Comparison of ENCODE assay signal across 8 cellular contexts in the genomic region with DNA sequence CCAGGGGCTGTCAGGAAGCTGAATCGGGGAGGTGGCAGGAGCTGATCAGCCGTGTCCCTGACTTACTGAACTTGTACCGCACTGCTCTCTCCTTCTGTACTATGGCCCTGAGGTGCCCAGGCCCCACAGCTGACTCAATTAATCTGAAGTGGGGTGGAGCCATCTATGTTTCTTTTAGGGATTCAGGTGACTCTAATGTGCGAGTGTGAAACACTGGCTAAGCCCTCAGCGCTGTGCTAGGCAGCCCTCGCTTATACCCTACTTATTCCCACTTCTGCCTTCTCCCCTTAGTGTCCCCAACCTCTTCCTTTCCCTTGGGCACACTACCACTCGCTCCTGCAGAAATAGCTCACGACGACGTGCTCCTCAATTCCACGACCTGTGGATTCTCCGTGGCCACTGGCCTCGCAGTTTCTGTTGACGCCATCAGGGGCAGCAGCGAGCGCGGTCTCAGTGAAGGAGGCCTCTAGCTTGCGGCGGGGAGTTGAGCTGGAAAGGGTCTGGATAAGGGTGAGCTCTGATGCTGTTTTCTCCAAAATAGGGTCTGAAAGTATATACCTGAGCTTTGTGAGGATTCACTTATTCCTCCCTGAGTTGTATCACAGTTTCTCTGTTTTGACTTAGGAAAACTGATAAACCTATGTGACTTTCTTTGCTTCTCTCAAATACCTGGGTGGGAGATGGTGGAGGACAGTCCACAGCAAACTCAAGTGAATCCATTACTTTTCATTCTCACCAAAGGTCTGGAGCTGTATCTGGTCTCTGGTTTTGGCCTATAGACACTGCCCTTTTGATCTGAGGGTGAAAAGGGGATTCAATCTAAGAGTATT.
DNase-seq lines count a peak whose midpoint lies in the region; ATAC-seq, FAIRE-seq and TF ChIP-seq lines count a peak whose summit lies in the region.

No MANE protein-coding gene starts in this region.

- no TSS peak for BruUV-seq in IMR-90 (replicated peaks; lab: Mats Ljungman, UMichigan)

- H2AK9ac ChIP-seq in IMR-90 (replicated peaks; ENCODE audit: low read depth, low read length, poor library complexity) = peak overlapping the region; percentile 62

- H3K9me3 ChIP-seq in IMR-90 (ENCODE audit: control insufficient read depth, insufficient read depth, low read length) = no peaks in the 10 kb centered on the region

- WGBS in IMR-90 (ENCODE audit: extremely low coverage in 2 of 2, insufficient read length in 1 of 2), 2 experiments = 16% methylated on average over 6 of the region's 19 CpGs; no CpG with 5 or more reads in 1 of the 2 experiments

- H4K8ac ChIP-seq in IMR-90 (ENCODE audit: low read depth in 2 of 2, low read length in 2 of 2) = no peak overlapping the region

- H3K4me2 ChIP-seq in IMR-90 (ENCODE audit: low read depth, low read length) = 0 out of 2 replicates have a peak overlapping the region, but pooled peaks have one; percentile 34

- peak; percentile 32; the same call in 1 of the 2 replicates for TF ChIP-seq RAD21 in IMR-90 (IDR thresholded peaks at IDR 0.05; ENCODE audit: low read length)

- H2AK5ac ChIP-seq in IMR-90 (ENCODE audit: low read depth, low read length) = no peak overlapping the region; the same call in 1 of the 2 replicates

- H2AFZ ChIP-seq in IMR-90 (replicated peaks; ENCODE audit: low read length, poor library complexity) = peak overlapping the region; percentile 77

- no peak for FAIRE-seq in D721Med (lab: Jason Lieb, UNC)

- H3K27me3 ChIP-seq in IMR-90 (ENCODE audit: control insufficient read depth, insufficient read depth, low read length) = peaks cover under 1% of the 10 kb centered on the region

- no peak for TF ChIP-seq POLR2A in IMR-90 (IDR thresholded peaks at IDR 0.05; ENCODE audit: low read depth, low read length)

- intact Hi-C loops in IMR-90 (cut with micrococcal nuclease) = no loop called here
- intact Hi-C loops in posterior vena cava (cut with DNase I) = loop anchor here in 1 of 2 donors (1.0 kb wide), 1 partner anchor 14 kb away; no protein-coding TSS in a partner anchor

- H3K4ac ChIP-seq in IMR-90 (ENCODE audit: low read depth, low read length) = no peak overlapping the region

- H3K4me1 ChIP-seq in IMR-90 (ENCODE audit: control insufficient read depth, insufficient read depth, low read length) = no peaks in the 10 kb centered on the region

- H2BK20ac ChIP-seq in IMR-90 (ENCODE audit: low read depth, low read length) = no peak overlapping the region

- dilution Hi-C loops in IMR-90 (cut with HindIII; ENCODE audit: low sequenced_read_pairs, unreplicated experiment) = no loop called here

- H3K4me3 ChIP-seq in IMR-90 (ENCODE audit: insufficient read depth, low read depth, low read length) = no peak overlapping the region
- H3K4me3 ChIP-seq in foreskin fibroblast (ENCODE audit: low read depth in 1 of 2, low read length in 2 of 2) = no peak overlapping the region

- POLR2A ChIA-PET in IMR-90 (lab: Charles Lee; ENCODE audit: unreplicated experiment) = no interaction called here

- H4K5ac ChIP-seq in IMR-90 (ENCODE audit: low read depth, low read length) = no peak overlapping the region

- H2BK15ac ChIP-seq in IMR-90 (ENCODE audit: low read depth, low read length) = no peak overlapping the region

- no peak overlapping the region for H3K27ac ChIP-seq in IMR-90 (ENCODE audit: insufficient read depth, low read length)

- no peak overlapping the region for H3K18ac ChIP-seq in IMR-90 (ENCODE audit: low read depth, low read length)

- H3K9me1 ChIP-seq in IMR-90 (ENCODE audit: insufficient read depth, low read length) = peaks cover 3% of the 10 kb centered on the region; the same call in 1 of the 2 replicates

- H4K20me1 ChIP-seq in IMR-90 (ENCODE audit: insufficient read depth, low read length) = no peaks in the 10 kb centered on the region

- H4K91ac ChIP-seq in IMR-90 (ENCODE audit: insufficient read depth, low read depth, low read length) = no peak overlapping the region

- H3K23ac ChIP-seq in IMR-90 (ENCODE audit: low read depth, low read length) = no peak overlapping the region

- DNase-seq in D721Med (ENCODE audit: insufficient read length, low spot score) (no peak), IMR-90 (peak; percentile 3), activated T-cell treated with anti-CD3 and anti-CD28 coated beads for 1 hour (ENCODE audit: low read depth) (peak; percentile 33), foreskin fibroblast (peak in 1 of 2 donors; percentile 19), posterior vena cava (ENCODE audit: low spot score) (peak; percentile 85), ureter (ENCODE audit: low spot score) (no peak), COR-L47 (lab: John Stamatoyannopoulos, UW) (no peak)

- peak; percentile 66; the same call in 1 of the 2 replicates for ATAC-seq in IMR-90 (ENCODE audit: low read depth)
- ATAC-seq in GM21786 (IDR thresholded peaks at IDR 0.05; ENCODE audit: unreplicated experiment) = no peak

- H3K9ac ChIP-seq in IMR-90 (ENCODE audit: low read depth, low read length) = no peak overlapping the region

- H2BK120ac ChIP-seq in IMR-90 (ENCODE audit: low read depth, low read length) = no peak overlapping the region

- CTCF ChIA-PET in IMR-90 (lab: Yijun Ruan, JAX) = interaction anchor here (0.7 to 1.8 kb wide), 6 partner anchors 9 to 187 kb away, joined by 3 to 4 read pairs (median 3); no protein-coding TSS in a partner anchor

- H3K79me1 ChIP-seq in IMR-90 (ENCODE audit: low read depth in 1 of 2, low read length in 2 of 2) = no peaks in the 10 kb centered on the region

- in situ Hi-C loops in IMR-90 (cut with MboI; ENCODE audit: low sequenced_read_pairs) = no loop called here

- no peak overlapping the region for H2BK5ac ChIP-seq in IMR-90 (ENCODE audit: low read depth, low read length, poor library complexity, severe bottlenecking)

- H3K36me3 ChIP-seq in IMR-90 (ENCODE audit: control insufficient read depth, insufficient read depth, low read length) = no peaks in the 10 kb centered on the region

- peak; percentile 44 for TF ChIP-seq CTCF in D721Med (IDR thresholded peaks at IDR 0.05; ENCODE audit: insufficient read depth, missing control alignments)
- TF ChIP-seq CTCF in IMR-90 (conservative IDR thresholded peaks at IDR 0.05; ENCODE audit: low read depth, low read length) = peak; percentile 39
- TF ChIP-seq CTCF in foreskin fibroblast (IDR thresholded peaks at IDR 0.05; ENCODE audit: low read depth, low read length) = peak; percentile 56

- no peak overlapping the region for H3K56ac ChIP-seq in IMR-90 (ENCODE audit: extremely low read depth, insufficient read depth, low read length)

- H3K14ac ChIP-seq in IMR-90 (replicated peaks; ENCODE audit: low read depth, low read length) = no peak overlapping the region

TF ChIP-seq in IMR-90, 13 proteins besides CTCF, POLR2A, EP300 and RAD21:
- TF ChIP-seq SMC3 (IDR thresholded peaks at IDR 0.05; ENCODE audit: low read depth, low read length) (0 out of 2 replicates have a peak, but pooled peaks have one; percentile 7), NFE2L2 (IDR thresholded peaks at IDR 0.05; ENCODE audit: low read depth, low read length) (no peak)
TF ChIP-seq in IMR-90: peak in this region for 1.

Comparison
In these comparisons a context has a peak if more than half of its experiments do, and no peak if none do; other contexts are left out.
1. DNase-seq: peak in IMR-90 (single experiment), activated T-cell treated with anti-CD3 and anti-CD28 coated beads for 1 hour (single experiment) and posterior vena cava (single experiment); none in D721Med (single experiment), ureter (single experiment) and COR-L47 (single experiment).
2. Peak in every context shown above with its lines, with median percentiles within 50 percentile points of each other: CTCF ChIP-seq.